In the genomic region with DNA sequence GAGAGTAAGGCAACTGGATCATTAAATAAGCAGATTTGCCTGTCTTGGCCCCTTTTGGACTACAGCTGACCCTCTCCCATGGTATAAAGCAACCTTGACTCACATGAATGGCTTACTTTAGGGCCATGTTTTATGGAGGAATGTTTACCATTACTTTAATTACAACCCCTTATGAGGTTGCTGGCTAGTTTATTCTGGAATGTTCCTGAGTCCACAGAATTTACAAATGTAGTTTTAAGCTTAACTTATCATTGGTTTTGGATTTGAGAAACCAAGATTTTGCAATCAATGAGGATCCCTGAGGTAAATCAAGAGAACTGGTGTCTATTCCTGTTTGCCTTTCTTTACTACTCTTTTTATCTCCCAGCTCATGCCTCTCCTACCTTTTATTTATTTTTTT, we compare ENCODE assay signal across 17 cellular contexts. TPM values are rescaled to one million over a fixed set of nuclear protein-coding genes. Genes with fewer than 3 reads are reported as not detected.
"Had no signal": no experiment of that assay in that cellular context is flagged by ENCODE, and none has a peak within 500 bp of the region (broad histone marks: within the 10 kb centered on the region; RNA-seq: fewer than 3 reads in every experiment).

No MANE protein-coding gene starts in this region.

- DNase-seq: erythroblast; heart left ventricle; hypothalamus; natural killer cell; nucleus accumbens; ovary; right cardiac atrium; stimulated activated CD4-positive, alpha-beta T cell treated with anti-CD3 and anti-CD28 coated beads, Interleukin-2, amount 100 ng/mL, for 48 hours; stimulated activated CD8-positive, alpha-beta memory T cell treated with anti-CD3 and anti-CD28 coated beads, Interleukin-4, amount 100 ng/mL, for 48 hours; stimulated activated naive CD8-positive, alpha-beta T cell treated with anti-CD3 and anti-CD28 coated beads, Interleukin-15, Interleukin-2, amounts not matched to agents 100 U/mL and 50 U/mL, for 24 hours; thyroid gland had no signal

- H3K4me1 ChIP-seq: suprapubic skin, thyroid gland had no signal

- H3K9me3 ChIP-seq: ovary, suprapubic skin, thyroid gland had no signal

- H3K36me3 ChIP-seq: heart left ventricle, ovary, suprapubic skin, thyroid gland had no signal

- H3K27ac ChIP-seq: ovary, suprapubic skin, thyroid gland had no signal

- H3K27me3 ChIP-seq: heart left ventricle, ovary, suprapubic skin, thyroid gland had no signal

- H3K4me3 ChIP-seq: heart left ventricle, ovary, suprapubic skin, thyroid gland had no signal

- ATAC-seq: heart left ventricle; left lobe of liver; natural killer cell; right cardiac atrium; stimulated activated effector memory CD8-positive, alpha-beta T cell treated with anti-CD3 and anti-CD28 coated beads, Interleukin-12 subunit alpha, Interleukin-12 subunit beta, amount 100 ng/mL, for 72 hours; stimulated activated naive CD8-positive, alpha-beta T cell treated with anti-CD3 and anti-CD28 coated beads, Interleukin-15, Interleukin-2, amounts not matched to agents 100 U/mL and 50 U/mL, for 24 hours had no signal

RNA-seq across cellular contexts. Expression of gene SLC28A3, which starts 15.7 kb away (rescaled TPM):
- total RNA-seq: dermis blood vessel endothelial cell, frontal cortex, neural crest cell had no signal
- polyA plus RNA-seq: right cardiac atrium had no signal
